In the genomic region with DNA sequence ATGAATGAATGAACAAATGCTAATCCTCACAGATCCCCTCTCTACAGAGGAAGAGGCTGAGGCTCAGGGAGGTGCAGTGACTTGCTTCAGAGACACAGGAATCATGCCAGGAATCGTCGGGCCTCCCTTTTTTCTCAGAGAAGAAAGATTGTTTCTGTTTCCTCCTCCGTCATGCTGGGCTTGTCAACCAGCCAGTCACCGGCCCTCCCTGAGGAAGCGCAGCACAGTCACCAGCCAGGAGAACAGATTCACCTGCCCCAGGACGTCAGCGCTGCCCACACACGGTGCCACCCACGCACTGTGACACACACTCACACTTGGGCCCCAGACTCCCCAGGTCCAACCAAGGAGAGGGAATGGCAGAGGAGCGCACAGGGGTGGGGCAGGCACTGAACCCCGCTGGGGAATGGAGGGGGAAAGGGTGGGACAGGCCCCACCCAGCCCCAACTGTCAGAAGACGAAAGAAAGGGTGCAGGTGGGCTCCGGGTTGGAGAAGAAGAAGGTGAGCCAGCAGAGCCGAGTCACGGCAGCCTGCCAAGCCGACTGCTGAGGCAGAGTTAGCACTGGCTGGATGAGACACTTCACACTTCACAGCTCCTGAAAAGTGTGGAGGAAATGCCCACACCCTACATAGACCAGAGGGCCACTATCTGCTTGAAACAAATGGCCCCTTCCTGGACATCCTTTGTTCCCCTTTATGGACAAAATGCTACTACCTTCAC, we compare ENCODE assay signal across 11 cellular contexts. TPM values are rescaled to one million over a fixed set of nuclear protein-coding genes. Genes with fewer than 3 reads are reported as not detected.
A peak's percentile ranks its signal among the peaks of the same experiment; 100 is the strongest.
DNase-seq lines count a peak whose midpoint lies in the region; ATAC-seq, FAIRE-seq and TF ChIP-seq lines count a peak whose summit lies in the region.
"Had no signal": no experiment of that assay in that cellular context is flagged by ENCODE, and none has a peak within 500 bp of the region (broad histone marks: within the 10 kb centered on the region; RNA-seq: fewer than 3 reads in every experiment).

No MANE protein-coding gene starts in this region.

- CTCF ChIA-PET in MCF 10A (lab: Yijun Ruan, JAX) = interaction anchor here (0.5 to 2.2 kb wide), 7 partner anchors 10 to 559 kb away, joined by 3 to 6 read pairs (median 3); no protein-coding TSS in a partner anchor
- CTCF ChIA-PET in HepG2 (lab: Yijun Ruan, JAX; ENCODE audit: low intra/inter-chr PET ratio, low total read pairs) = no interaction called here

- H3K36me3 Mint-ChIP-seq in MCF 10A (ENCODE audit: insufficient read depth, unreplicated experiment) = peaks cover 6% of the 10 kb centered on the region

- no peaks in the 10 kb centered on the region for H3K27me3 ChIP-seq in HepG2 (ENCODE audit: control insufficient read depth in 1 of 2, insufficient read depth in 2 of 2, low read length in 2 of 2)
- no peaks in the 10 kb centered on the region for H3K27me3 ChIP-seq in transverse colon
- no peaks in the 10 kb centered on the region for H3K27me3 ChIP-seq in tibial nerve

- H3K4me1 ChIP-seq in HepG2 (ENCODE audit: insufficient read depth, low read length) (peaks cover 53% of the 10 kb centered on the region), transverse colon (peaks cover 6 to 14% (median 10%) of the 10 kb centered on the region in 4 donors), tibial nerve (no peaks in the 10 kb centered on the region)

- H3K27ac Mint-ChIP-seq in MCF 10A (ENCODE audit: low read depth, unreplicated experiment) = peak overlapping the region; percentile 67
- H3K27ac Mint-ChIP-seq: mesothelial cell of epicardium had no signal

- H3K27me3 Mint-ChIP-seq in MCF 10A (ENCODE audit: insufficient read depth, unreplicated experiment) = no peaks in the 10 kb centered on the region

- TF ChIP-seq CTCF in MCF 10A (IDR thresholded peaks at IDR 0.05; ENCODE audit: unreplicated experiment) (no peak), HepG2 (CRISPR knock-in tag; IDR thresholded peaks at IDR 0.05) (no peak), transverse colon (IDR thresholded peaks at IDR 0.05) (no peak), tibial nerve (IDR thresholded peaks at IDR 0.05) (no peak)

- H3K36me3 ChIP-seq in HepG2 (replicated peaks in 1 of 2; ENCODE audit: control insufficient read depth in 1 of 2, insufficient read depth in 2 of 2, low read length in 2 of 2) (no peaks in the 10 kb centered on the region), transverse colon (no peaks in the 10 kb centered on the region), tibial nerve (no peaks in the 10 kb centered on the region)

- TF ChIP-seq EP300 in HepG2 (IDR thresholded peaks at IDR 0.05; ENCODE audit: low read depth in 2 of 2, low read length in 2 of 2) (no peak), HepG2 (CRISPR knock-in tag; IDR thresholded peaks at IDR 0.05; ENCODE audit: borderline replicate concordance) (no peak), transverse colon (IDR thresholded peaks at IDR 0.05; ENCODE audit: low read depth) (no peak), tibial nerve (IDR thresholded peaks at IDR 0.05) (no peak)

- no peak overlapping the region for H3K27ac ChIP-seq in HepG2 (ENCODE audit: extremely low read length, insufficient read depth, low read length)
- H3K27ac ChIP-seq in transverse colon = peak overlapping the region in 2 of 4 donors; percentile 13 to 24
- no peak overlapping the region for H3K27ac ChIP-seq in tibial nerve

- H4K20me1 ChIP-seq in HepG2 (ENCODE audit: insufficient read depth, low read length) = no peaks in the 10 kb centered on the region

- peaks cover 31% of the 10 kb centered on the region for H3K4me1 Mint-ChIP-seq in MCF 10A (ENCODE audit: insufficient read depth, unreplicated experiment)

- peak; percentile 83 for DNase-seq in activated effector memory CD4-positive, alpha-beta T cell treated with anti-CD3 and anti-CD28 coated beads, Interleukin-2, amount 50 U/mL, for 16 hours
- no peak for DNase-seq in activated effector memory CD4-positive, alpha-beta T cell treated with Interleukin-2 at 50 U/mL for 16 hours
- DNase-seq in MCF 10A (ENCODE audit: unreplicated experiment) (peak; percentile 95), HepG2 (ENCODE audit: low spot score) (no peak), transverse colon (peak; percentile 74), tibial nerve (ENCODE audit: low spot score in 2 of 2) (no peak)
- DNase-seq: KG1, NCI-H774 had no signal

- H3K9me3 ChIP-seq in HepG2 (ENCODE audit: low read length) = no peaks in the 10 kb centered on the region
- H3K9me3 ChIP-seq in transverse colon = peaks cover 0 to under 1% of the 10 kb centered on the region in 2 donors
- H3K9me3 ChIP-seq in tibial nerve = peaks cover 0 to under 1% (median under 1%) of the 10 kb centered on the region in 4 donors

- no peak for TF ChIP-seq POLR2A in HepG2 (IDR thresholded peaks at IDR 0.05; ENCODE audit: insufficient read depth in 1 of 2, low read depth in 2 of 2, low read length in 2 of 2)
- TF ChIP-seq POLR2A in transverse colon (IDR thresholded peaks at IDR 0.05) = peak; percentile 46
- TF ChIP-seq POLR2A in tibial nerve (IDR thresholded peaks at IDR 0.05) = no peak

- intact Hi-C loops in MCF 10A (cut with micrococcal nuclease) = loop anchor here (1.0 to 2.0 kb wide), 2 partner anchors 13 to 49 kb away; a partner anchor contains a TSS
- intact Hi-C loops in HepG2 (cut with micrococcal nuclease; ENCODE audit: unreplicated experiment) = no loop called here
- intact Hi-C loops in transverse colon (cut with DNase I; ENCODE audit: low total_unique reads) = no loop called here

- ATAC-seq in HepG2 (peak; percentile 26; the same call in 2 of the 3 replicates), GM21447 (IDR thresholded peaks at IDR 0.05; ENCODE audit: unreplicated experiment) (no peak), GM19463 (IDR thresholded peaks at IDR 0.05; ENCODE audit: unreplicated experiment) (no peak)

- WGBS in HepG2 (ENCODE audit: low lambda C conversion rate) = 37% methylated on average over 15 of the region's 16 CpGs
- WGBS in transverse colon (ENCODE audit: low coverage in 1 of 2), 2 donors = 47% methylated on average over 16 of the region's 16 CpGs; no CpG with 5 or more reads in 1 of the 2 donors
- 52 to 59% methylated on average over 16 of the region's 16 CpGs for WGBS in tibial nerve, 2 donors

- peak overlapping the region; percentile 62 for H3K4me2 ChIP-seq in HepG2 (ENCODE audit: low read depth, low read length)

- H2AFZ ChIP-seq in HepG2 (ENCODE audit: low read length) = no peak overlapping the region

- peak overlapping the region; percentile 50 for H3K4me3 Mint-ChIP-seq in MCF 10A (ENCODE audit: unreplicated experiment)
- H3K4me3 Mint-ChIP-seq: mesothelial cell of epicardium had no signal

- in situ Hi-C loops in HepG2 (cut with HindIII; ENCODE audit: extremely low pct_ligation_motif_present, low pct_unique_long_range_greater_than_20kb) (no loop called here), transverse colon (cut with MboI; ENCODE audit: low pct_ligation_motif_present in 1 of 4, low pct_unique_long_range_greater_than_20kb in 1 of 4, low sequenced_read_pairs in 3 of 4) (no loop called here)

- H3K79me2 ChIP-seq in HepG2 (ENCODE audit: insufficient read depth, low read length) = no peaks in the 10 kb centered on the region

- H3K9ac ChIP-seq in HepG2 (ENCODE audit: insufficient read depth, low read depth, low read length) = peak overlapping the region; percentile 33; the same call in 1 of the 2 replicates

- H3K9me3 Mint-ChIP-seq in MCF 10A (ENCODE audit: unreplicated experiment) = peaks cover 2% of the 10 kb centered on the region

- no peak for TF ChIP-seq RAD21 in HepG2 (CRISPR knock-in tag; IDR thresholded peaks at IDR 0.05)

- BruUV-seq in MCF 10A (replicated peaks; lab: Mats Ljungman, UMichigan) (TSS peak; percentile 85), HepG2 (replicated peaks; lab: Mats Ljungman, UMichigan) (no TSS peak)

- POLR2A ChIA-PET in MCF 10A (lab: Yijun Ruan, JAX) = interaction anchor here (0.7 to 38.7 kb wide), 9 partner anchors 9 to 78 kb away, joined by 3 to 1263 read pairs (median 6); a partner anchor contains a TSS
- POLR2A ChIA-PET in HepG2 (lab: Yijun Ruan, JAX) = interaction anchor here (1.1 to 1.4 kb wide), 2 partner anchors 39 to 49 kb away, joined by 4 read pairs; a partner anchor contains a TSS

- FAIRE-seq in HepG2 (lab: Jason Lieb, UNC) = no peak

- H3K4me3 ChIP-seq in HepG2 (replicated peaks in 1 of 3; ENCODE audit: insufficient read depth in 1 of 3, low read depth in 2 of 3, low read length in 3 of 3) (peak overlapping the region in 1 of 3 experiments; percentile 41; a peak in 1 of 6 replicates), transverse colon (no peak overlapping the region), tibial nerve (no peak overlapping the region)

RNA-seq across cellular contexts. Expression of a gene that starts 13.8 kb away (rescaled TPM):
- 257 and 292 TPM in 2 replicates for total RNA-seq in MCF 10A (2022)
- total RNA-seq in HepG2 (2016; rRNA removed; fragmentation: Illumina TruSeq; extraction: Trizol) = 56.6 and 78.5 TPM in 2 replicates
- 56.7 and 59.9 TPM in 2 replicates for total RNA-seq in HepG2 (2016; cell fraction: cytosol; rRNA removed; fragmentation: Illumina TruSeq; extraction: Trizol; ENCODE audit: low read depth)
- total RNA-seq in HepG2 (2016; cell fraction: insoluble cytoplasmic fraction; rRNA removed; fragmentation: Illumina TruSeq; extraction: Trizol) = 51.2 and 75.8 TPM in 2 replicates
- total RNA-seq in HepG2 (2016; cell fraction: membrane; rRNA removed; fragmentation: Illumina TruSeq; extraction: Trizol) = 144 and 156 TPM in 2 replicates
- 57.0 and 67.0 TPM in 2 replicates for total RNA-seq in HepG2 (2016; cell fraction: nucleus; rRNA removed; fragmentation: Illumina TruSeq; extraction: Trizol)
- polyA plus RNA-seq in HepG2 (2011; rRNA removed) = 184 and 205 TPM in 2 replicates
- polyA plus RNA-seq in HepG2 (2011; cell fraction: cytosol; rRNA removed) = 216 and 224 TPM in 2 replicates
- 121 and 137 TPM in 2 replicates for polyA plus RNA-seq in HepG2 (2011; cell fraction: nucleus; rRNA removed)
- 145 and 175 TPM in 2 replicates for polyA plus RNA-seq in HepG2 (2012)
- 87.6 and 105 TPM in 2 replicates for polyA plus RNA-seq in HepG2 (2016; cell fraction: cytosol; fragmentation: Illumina TruSeq; extraction: Trizol; ENCODE audit: low read depth)
- polyA plus RNA-seq in HepG2 (2016; cell fraction: insoluble cytoplasmic fraction; fragmentation: Illumina TruSeq; extraction: Trizol; ENCODE audit: low read depth) = 71.8 and 81.7 TPM in 2 replicates
- polyA plus RNA-seq in HepG2 (2016; cell fraction: membrane; fragmentation: Illumina TruSeq; extraction: Trizol; ENCODE audit: low read depth) = 183 and 185 TPM in 2 replicates
- polyA plus RNA-seq in HepG2 (2016; cell fraction: nucleus; fragmentation: Illumina TruSeq; extraction: Trizol; ENCODE audit: insufficient read depth, low read depth) = 94.6 and 95.4 TPM in 2 replicates
- polyA minus RNA-seq in HepG2 (2011; rRNA and poly(A)+ RNA removed; ENCODE audit: low replicate concordance) = 179 and 302 TPM in 2 replicates
- 60.3 and 74.0 TPM in 2 replicates for polyA minus RNA-seq in HepG2 (2011; cell fraction: cytosol; rRNA and poly(A)+ RNA removed)
- polyA minus RNA-seq in HepG2 (2011; cell fraction: nucleus; rRNA and poly(A)+ RNA removed) = 85.1 and 89.6 TPM in 2 replicates
- 100 to 1,000 TPM; 125 to 252 (median 184) TPM for total RNA-seq in transverse colon
- total RNA-seq in tibial nerve = 100 to 1,000 TPM in 2 of 4 donors, 10 to 100 TPM in 2; 60.9 to 123 (median 99.3) TPM

RNA-seq across cellular contexts. Expression of a gene that starts 49.2 kb away (rescaled TPM):
- 594 and 611 TPM in 2 replicates for total RNA-seq in MCF 10A (2022)
- total RNA-seq in HepG2 (2016; rRNA removed; fragmentation: Illumina TruSeq; extraction: Trizol) = 18.0 and 27.1 TPM in 2 replicates
- 7.1 and 7.8 TPM in 2 replicates for total RNA-seq in HepG2 (2016; cell fraction: cytosol; rRNA removed; fragmentation: Illumina TruSeq; extraction: Trizol; ENCODE audit: low read depth)
- 15.8 and 29.9 TPM in 2 replicates for total RNA-seq in HepG2 (2016; cell fraction: insoluble cytoplasmic fraction; rRNA removed; fragmentation: Illumina TruSeq; extraction: Trizol)
- 14.2 and 16.6 TPM in 2 replicates for total RNA-seq in HepG2 (2016; cell fraction: membrane; rRNA removed; fragmentation: Illumina TruSeq; extraction: Trizol)
- 53.7 and 56.5 TPM in 2 replicates for total RNA-seq in HepG2 (2016; cell fraction: nucleus; rRNA removed; fragmentation: Illumina TruSeq; extraction: Trizol)
- polyA plus RNA-seq in HepG2 (2011; rRNA removed) = 55.5 and 79.2 TPM in 2 replicates
- polyA plus RNA-seq in HepG2 (2011; cell fraction: cytosol; rRNA removed) = 59.1 and 69.7 TPM in 2 replicates
- polyA plus RNA-seq in HepG2 (2011; cell fraction: nucleus; rRNA removed) = 85.1 and 113 TPM in 2 replicates
- 48.1 and 56.6 TPM in 2 replicates for polyA plus RNA-seq in HepG2 (2012)
- 4.7 and 6.0 TPM in 2 replicates for polyA plus RNA-seq in HepG2 (2016; cell fraction: cytosol; fragmentation: Illumina TruSeq; extraction: Trizol; ENCODE audit: low read depth)
- polyA plus RNA-seq in HepG2 (2016; cell fraction: insoluble cytoplasmic fraction; fragmentation: Illumina TruSeq; extraction: Trizol; ENCODE audit: low read depth) = 17.2 and 23.0 TPM in 2 replicates
- 9.3 and 9.4 TPM in 2 replicates for polyA plus RNA-seq in HepG2 (2016; cell fraction: membrane; fragmentation: Illumina TruSeq; extraction: Trizol; ENCODE audit: low read depth)
- polyA plus RNA-seq in HepG2 (2016; cell fraction: nucleus; fragmentation: Illumina TruSeq; extraction: Trizol; ENCODE audit: insufficient read depth, low read depth) = 63.2 and 85.8 TPM in 2 replicates
- 142 and 198 TPM in 2 replicates for polyA minus RNA-seq in HepG2 (2011; rRNA and poly(A)+ RNA removed; ENCODE audit: low replicate concordance)
- polyA minus RNA-seq in HepG2 (2011; cell fraction: cytosol; rRNA and poly(A)+ RNA removed) = 72.5 and 80.5 TPM in 2 replicates
- polyA minus RNA-seq in HepG2 (2011; cell fraction: nucleus; rRNA and poly(A)+ RNA removed) = 95.3 and 131 TPM in 2 replicates
- total RNA-seq in transverse colon = 100 to 1,000 TPM; 469 to 701 (median 567) TPM
- 1,000 to 10,000 TPM; 1,787 to 2,412 (median 1,885) TPM for total RNA-seq in tibial nerve

Comparison
In these comparisons a context has a peak if more than half of its experiments do, and no peak if none do; other contexts are left out.
1. DNase-seq: peak in activated effector memory CD4-positive, alpha-beta T cell treated with anti-CD3 and anti-CD28 coated beads, Interleukin-2, amount 50 U/mL, for 16 hours (single experiment), MCF 10A (single experiment) and transverse colon (single experiment); none in activated effector memory CD4-positive, alpha-beta T cell treated with Interleukin-2 at 50 U/mL for 16 hours (single experiment), HepG2 (single experiment) and tibial nerve (0 of 2).
2. RNA of a gene that starts 49.2 kb away (total RNA-seq): 1,787 to 2,412 TPM in tibial nerve, 469 to 701 TPM in transverse colon and 594 to 611 TPM in MCF 10A; 7.1 to 56.5 TPM in HepG2; every median in the first group is over 4 times any median in the second.